29 cellular contexts compared by ENCODE assay signal in genomic region chr17:39081851-39082250, GRCh38.
DNase-seq lines count a peak whose midpoint lies in the region; ATAC-seq and TF ChIP-seq lines count a peak whose summit lies in the region.
"Had no signal": no experiment of that assay in that cellular context is flagged by ENCODE, and none has a peak within 500 bp of the region (broad histone marks: within the 10 kb centered on the region; RNA-seq: fewer than 3 reads in every experiment).

No MANE protein-coding gene starts in this region.

- no peaks in the 10 kb centered on the region for H3K79me2 ChIP-seq in Karpas-422 (ENCODE audit: low read length)

- no peaks in the 10 kb centered on the region for H3K9me2 ChIP-seq in Karpas-422 (replicated peaks; ENCODE audit: insufficient read depth, low read length)

- H3K4me1 ChIP-seq in gastroesophageal sphincter (peaks cover 0 to 42% (median 15%) of the 10 kb centered on the region in 3 donors), skeletal muscle tissue (ENCODE audit: control insufficient read depth in 3 of 3, insufficient read depth in 3 of 3, low read length in 3 of 3) (peaks cover 18 to 35% (median 29%) of the 10 kb centered on the region in 3 donors), ascending aorta (no peaks in the 10 kb centered on the region), Karpas-422 (ENCODE audit: low read length) (no peaks in the 10 kb centered on the region)

- H2AFZ ChIP-seq in Karpas-422 (ENCODE audit: low read length), result no peak overlapping the region
- H2AFZ ChIP-seq: PC-9 had no signal

- intact Hi-C loops in ascending aorta (cut with DNase I), result no loop called here

- H3K27me3 ChIP-seq in gastroesophageal sphincter (no peaks in the 10 kb centered on the region), skeletal muscle tissue (ENCODE audit: control insufficient read depth in 3 of 3, insufficient read depth in 3 of 3, low read length in 3 of 3) (no peaks in the 10 kb centered on the region), ascending aorta (no peaks in the 10 kb centered on the region), Karpas-422 (ENCODE audit: low read length) (no peaks in the 10 kb centered on the region)
- H3K27me3 ChIP-seq: spleen had no signal

- no peak overlapping the region for H3K4me3 ChIP-seq in gastroesophageal sphincter
- H3K4me3 ChIP-seq in skeletal muscle tissue (ENCODE audit: low read length in 3 of 3), result no peak overlapping the region
- H3K4me3 ChIP-seq in ascending aorta, result no peak overlapping the region
- no peak overlapping the region for H3K4me3 ChIP-seq in Karpas-422 (ENCODE audit: low read length)
- H3K4me3 ChIP-seq: lung, mucosa of descending colon, PC-9, spleen, thoracic aorta had no signal

- no peak for TF ChIP-seq CTCF in gastroesophageal sphincter (IDR thresholded peaks at IDR 0.05)
- no peak for TF ChIP-seq CTCF in ascending aorta (IDR thresholded peaks at IDR 0.05)

- ATAC-seq in gastroesophageal sphincter, result no peak
- ATAC-seq: effector memory CD8-positive, alpha-beta T cell; mucosa of descending colon; stimulated activated naive CD8-positive, alpha-beta T cell treated with anti-CD3 and anti-CD28 coated beads, Interleukin-15, Interleukin-2, amounts not matched to agents 100 U/mL and 50 U/mL, for 24 hours had no signal

- DNase-seq in NCI-H345 (lab: John Stamatoyannopoulos, UW) (peak; percentile 22), NCI-H345 treated with DMSO at 0.1 percent for 48 hours (lab: John Stamatoyannopoulos, UW; ENCODE audit: unreplicated experiment) (no peak), NCI-H69 (lab: John Stamatoyannopoulos, UW) (peak; percentile 92), ascending aorta (ENCODE audit: low spot score in 2 of 2) (no peak), Karpas-422 (no peak)
- no peak for DNase-seq in activated T-cell treated with anti-CD3 and anti-CD28 coated beads, Interleukin-2, amount 50 U/mL, for 1 hour
- DNase-seq: activated CD4-positive, alpha-beta T cell treated with anti-CD3 and anti-CD28 coated beads for 4 hours; activated effector memory CD4-positive, alpha-beta T cell treated with anti-CD3 and anti-CD28 coated beads, Interleukin-2, amount 50 U/mL, for 16 hours; activated naive CD8-positive, alpha-beta T cell treated with anti-CD3 and anti-CD28 coated beads, Interleukin-2, amount 10 ng/mL, durations not matched to agents 7 days and 5 days; activated T-cell treated with anti-CD3 and anti-CD28 coated beads for 4 hours; CD4-positive, alpha-beta memory T cell; central memory CD4-positive, alpha-beta T cell; effector memory CD8-positive, alpha-beta T cell; KBM-7; kidney; mucosa of descending colon; NCI-H1092 treated with DMSO at 0.1 percent for 48 hours; NCI-H187 treated with DMSO at 0.1 percent for 48 hours; NCI-H526; nephron progenitor cell; PC-9; spleen; stimulated activated CD4-positive, alpha-beta T cell treated with anti-CD3 and anti-CD28 coated beads, Interleukin-2, amount 100 ng/mL, for 24 hours; stimulated activated naive CD8-positive, alpha-beta T cell treated with anti-CD3 and anti-CD28 coated beads, Interleukin-15, Interleukin-2, amounts not matched to agents 100 U/mL and 50 U/mL, for 24 hours; T-helper 2 cell had no signal

- H3K4me2 ChIP-seq in Karpas-422 (ENCODE audit: low read depth, low read length, poor library complexity, severe bottlenecking), result no peak overlapping the region
- H3K4me2 ChIP-seq: PC-9 had no signal

- 88% methylated on average over 1 of the region's 1 CpG; no CpG with 5 or more reads in 1 of the 2 donors for WGBS in gastroesophageal sphincter (ENCODE audit: low coverage in 1 of 2), 2 donors

- peak overlapping the region in 3 of 4 donors; percentile 5 to 55 (median 54) for H3K27ac ChIP-seq in gastroesophageal sphincter
- peak overlapping the region; percentile 25 for H3K27ac ChIP-seq in skeletal muscle tissue (ENCODE audit: low read depth, low read length)
- no peak overlapping the region for H3K27ac ChIP-seq in ascending aorta
- H3K27ac ChIP-seq in Karpas-422 (ENCODE audit: low read length), result no peak overlapping the region
- H3K27ac ChIP-seq: PC-9, thoracic aorta had no signal

- H3K36me3 ChIP-seq in gastroesophageal sphincter (no peaks in the 10 kb centered on the region), skeletal muscle tissue (ENCODE audit: control insufficient read depth in 3 of 3, insufficient read depth in 3 of 3, low read length in 3 of 3) (peaks cover 0 to 4% (median 3%) of the 10 kb centered on the region in 3 donors), ascending aorta (no peaks in the 10 kb centered on the region), Karpas-422 (ENCODE audit: insufficient read depth, low read length) (no peaks in the 10 kb centered on the region)
- H3K36me3 ChIP-seq: spleen, thoracic aorta had no signal

- no peak for TF ChIP-seq EP300 in gastroesophageal sphincter (IDR thresholded peaks at IDR 0.05)

- no peaks in the 10 kb centered on the region for H3K9me3 ChIP-seq in gastroesophageal sphincter
- H3K9me3 ChIP-seq in skeletal muscle tissue (ENCODE audit: control insufficient read depth in 3 of 3, low read length in 3 of 3), result no peaks in the 10 kb centered on the region
- H3K9me3 ChIP-seq in ascending aorta, result no peaks in the 10 kb centered on the region
- no peaks in the 10 kb centered on the region for H3K9me3 ChIP-seq in Karpas-422 (ENCODE audit: low read length)
- H3K9me3 ChIP-seq: mucosa of descending colon, spleen, thoracic aorta had no signal

- no peaks in the 10 kb centered on the region for H4K20me1 ChIP-seq in Karpas-422 (ENCODE audit: insufficient read depth, low read depth, low read length)

- H3K9ac ChIP-seq in skeletal muscle tissue (ENCODE audit: low read depth in 1 of 3, low read length in 3 of 3) (no peak overlapping the region), Karpas-422 (ENCODE audit: low read length) (no peak overlapping the region)

- no peak for TF ChIP-seq POLR2A in gastroesophageal sphincter (IDR thresholded peaks at IDR 0.05)

Comparison
In these comparisons a context has a peak if more than half of its experiments do, and no peak if none do; other contexts are left out.
1. DNase-seq: peak in NCI-H345 (single experiment) and NCI-H69 (single experiment); none in NCI-H345 treated with DMSO at 0.1 percent for 48 hours (single experiment), activated T-cell treated with anti-CD3 and anti-CD28 coated beads, Interleukin-2, amount 50 U/mL, for 1 hour (single experiment), ascending aorta (0 of 2) and Karpas-422 (single experiment).
2. H3K27ac ChIP-seq: peak in gastroesophageal sphincter (3 of 4) and skeletal muscle tissue (single experiment); none in ascending aorta (0 of 2) and Karpas-422 (single experiment).